19 cellular contexts compared by ENCODE assay signal in the genomic region with DNA sequence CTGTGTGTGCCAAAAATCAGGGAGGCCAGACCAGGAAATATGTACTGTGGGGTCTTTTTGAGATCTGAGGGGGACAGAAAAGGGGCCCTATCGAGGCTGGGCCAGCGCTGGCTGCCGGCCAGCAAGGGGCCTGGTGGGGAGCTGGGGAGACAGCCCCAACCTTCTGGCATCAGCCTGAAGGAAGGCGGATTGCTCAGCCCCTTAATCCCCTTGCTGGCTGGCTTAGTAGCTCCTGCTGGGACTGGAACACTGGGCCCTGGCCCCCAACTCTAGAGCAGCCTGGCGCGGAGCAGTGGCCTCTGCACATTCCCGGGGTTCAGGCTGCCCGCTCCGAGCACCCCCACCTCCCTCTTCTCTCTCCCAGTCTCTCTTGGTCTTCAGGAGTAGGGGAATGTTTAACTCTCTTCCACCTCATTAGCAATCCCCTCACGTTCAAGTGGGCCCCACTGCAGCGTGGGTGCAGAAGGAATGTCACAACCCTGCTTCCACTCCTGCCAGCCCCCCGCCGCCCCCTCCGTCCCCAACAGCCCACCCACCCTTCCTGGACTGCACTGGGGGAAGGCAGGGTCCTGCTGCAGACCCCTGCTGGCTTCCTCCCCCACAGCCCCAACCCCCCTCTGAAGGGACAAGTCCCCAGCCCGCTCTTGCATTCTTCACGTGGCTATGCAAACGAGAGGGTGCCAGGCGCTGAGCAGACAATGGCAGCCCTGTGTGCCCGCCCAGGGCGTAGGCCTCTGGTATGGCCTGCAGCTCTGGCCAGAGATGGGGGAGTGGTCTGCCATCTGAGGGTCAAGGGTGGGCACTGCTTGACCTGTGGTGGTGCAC. TPM values are rescaled to one million over a fixed set of nuclear protein-coding genes. Genes with fewer than 3 reads are reported as not detected.
DNase-seq lines count a peak whose midpoint lies in the region; ATAC-seq and TF ChIP-seq lines count a peak whose summit lies in the region.
"Had no signal": no experiment of that assay in that cellular context is flagged by ENCODE, and none has a peak within 500 bp of the region (broad histone marks: within the 10 kb centered on the region; RNA-seq: fewer than 3 reads in every experiment).

No MANE protein-coding gene starts in this region.

- no peak overlapping the region for H3K27ac ChIP-seq in esophagus muscularis mucosa (replicated peaks in 1 of 4)
- H3K27ac ChIP-seq: ascending aorta; BLaER1 treated with 17β-estradiol and CSF1 and Interleukin-3, amounts not matched to agents 10 nM and 100 nM; heart right ventricle; left lung; Peyer's patch; prostate gland had no signal

- no peaks in the 10 kb centered on the region for H3K27me3 ChIP-seq in iPS-15b (ENCODE audit: control insufficient read depth, insufficient read depth, low read length)
- H3K27me3 ChIP-seq in esophagus muscularis mucosa: no peaks in the 10 kb centered on the region
- H3K27me3 ChIP-seq: ascending aorta; BLaER1 treated with 17β-estradiol and CSF1 and Interleukin-3, amounts not matched to agents 10 nM and 100 nM; heart right ventricle; Peyer's patch had no signal

- peak overlapping the region; percentile 9 for H3K9ac ChIP-seq in iPS-15b (ENCODE audit: low read depth, low read length)
- H3K9ac ChIP-seq: BLaER1 treated with 17β-estradiol and CSF1 and Interleukin-3, amounts not matched to agents 10 nM and 100 nM had no signal

- ATAC-seq in sciatic nerve: peak; percentile 68
- ATAC-seq: esophagus mucosa, heart right ventricle had no signal

- intact Hi-C loops in sciatic nerve (cut with DNase I) (loop anchor here (10.0 kb wide), 2 partner anchors 76 to 156 kb away; no protein-coding TSS in a partner anchor), esophagus muscularis mucosa (cut with DNase I) (no loop called here)

- H3K4me1 ChIP-seq in iPS-15b (ENCODE audit: control insufficient read depth, insufficient read depth, low read length) (peaks cover 15% of the 10 kb centered on the region), esophagus muscularis mucosa (no peaks in the 10 kb centered on the region)
- H3K4me1 ChIP-seq: ascending aorta, prostate gland had no signal

- no peaks in the 10 kb centered on the region for H3K9me3 ChIP-seq in iPS-15b (ENCODE audit: control insufficient read depth, insufficient read depth, low read length)
- no peaks in the 10 kb centered on the region for H3K9me3 ChIP-seq in esophagus muscularis mucosa
- H3K9me3 ChIP-seq: ascending aorta; BLaER1 treated with 17β-estradiol and CSF1 and Interleukin-3, amounts not matched to agents 10 nM and 100 nM; heart right ventricle; left lung; Peyer's patch; prostate gland had no signal

- no peak for TF ChIP-seq POLR2A in esophagus muscularis mucosa (IDR thresholded peaks at IDR 0.05; ENCODE audit: low read depth)

- no peak for TF ChIP-seq EP300 in esophagus muscularis mucosa (IDR thresholded peaks at IDR 0.05)

- peak overlapping the region; percentile 12 for H3K4me3 ChIP-seq in iPS-15b (ENCODE audit: low read depth, low read length)
- no peak overlapping the region for H3K4me3 ChIP-seq in esophagus muscularis mucosa
- H3K4me3 ChIP-seq: ascending aorta; BLaER1 treated with 17β-estradiol and CSF1 and Interleukin-3, amounts not matched to agents 10 nM and 100 nM; heart right ventricle; left lung; Peyer's patch; prostate gland had no signal

- 64% methylated on average over 15 of the region's 20 CpGs for WGBS in esophagus muscularis mucosa

- no peak for TF ChIP-seq CTCF in esophagus muscularis mucosa (IDR thresholded peaks at IDR 0.05)

- DNase-seq in NCI-H82 (lab: John Stamatoyannopoulos, UW): peak; percentile 93
- no peak for DNase-seq in sciatic nerve (ENCODE audit: low spot score)
- no peak for DNase-seq in esophagus muscularis mucosa (ENCODE audit: extremely low spot score)
- DNase-seq in NCI-H1048 (lab: John Stamatoyannopoulos, UW): no peak
- DNase-seq: activated B cell treated with CpG ODN at 0.5 μM for 24 hours, activated gamma-delta T cell, cortex of kidney, DMS79, heart right ventricle, left lung, NCI-H2081 treated with DMSO at 0.1 percent for 48 hours, NCI-H69, Peyer's patch had no signal

- H3K36me3 ChIP-seq in iPS-15b (ENCODE audit: control insufficient read depth, insufficient read depth, low read length) (peaks cover 6% of the 10 kb centered on the region), esophagus muscularis mucosa (peaks cover 0 to 5% (median 4%) of the 10 kb centered on the region in 4 donors)
- H3K36me3 ChIP-seq: Peyer's patch, prostate gland had no signal

RNA-seq across cellular contexts. Expression of gene CLDN19, which starts 0.9 kb away (rescaled TPM):
- total RNA-seq in sciatic nerve (243 TPM), esophagus muscularis mucosa (1 to 10 TPM in 2 of 4 donors, under 1 TPM in 1, not detected in 1; 0.99 to 1.9 (median 1.1) TPM)
- total RNA-seq: activated B cell treated with CpG ODN at 0.5 μM for 24 hours, ascending aorta, esophagus mucosa, heart right ventricle, left lung, myocyte, Peyer's patch had no signal

RNA-seq across cellular contexts. Expression of gene P3H1, which starts 25.9 kb away (rescaled TPM):
- total RNA-seq in sciatic nerve: 45.6 TPM
- 10 to 100 TPM; 19.5 to 33.5 (median 24.9) TPM for total RNA-seq in esophagus muscularis mucosa

RNA-seq across cellular contexts. Expression of gene C1orf50, which starts 26.1 kb away (rescaled TPM):
- total RNA-seq in sciatic nerve (10.8 TPM), esophagus muscularis mucosa (1 to 10 TPM; 3.0 to 5.0 (median 3.6) TPM)

RNA-seq across cellular contexts. Expression of gene TMEM269, which starts 43.8 kb away (rescaled TPM):
- total RNA-seq in sciatic nerve (0.31 TPM), esophagus muscularis mucosa (under 1 TPM in 1 of 4 donors, not detected in 3; 0.06 TPM)
- total RNA-seq: ascending aorta, Peyer's patch had no signal

RNA-seq across cellular contexts. Expression of gene YBX1, which starts 58.8 kb away (rescaled TPM):
- total RNA-seq in sciatic nerve (439 TPM), esophagus muscularis mucosa (100 to 1,000 TPM; 778 to 889 (median 812) TPM)

Comparison
In these comparisons a context has a peak if more than half of its experiments do, and no peak if none do; other contexts are left out.
1. RNA of gene CLDN19, which starts 0.9 kb away (total RNA-seq): 243 TPM in sciatic nerve (single experiment); 0.99 to 1.9 TPM in esophagus muscularis mucosa; every median in the first group is over 10 times any median in the second.